ENCODE assay signal across 8 cellular contexts in the genomic region with DNA sequence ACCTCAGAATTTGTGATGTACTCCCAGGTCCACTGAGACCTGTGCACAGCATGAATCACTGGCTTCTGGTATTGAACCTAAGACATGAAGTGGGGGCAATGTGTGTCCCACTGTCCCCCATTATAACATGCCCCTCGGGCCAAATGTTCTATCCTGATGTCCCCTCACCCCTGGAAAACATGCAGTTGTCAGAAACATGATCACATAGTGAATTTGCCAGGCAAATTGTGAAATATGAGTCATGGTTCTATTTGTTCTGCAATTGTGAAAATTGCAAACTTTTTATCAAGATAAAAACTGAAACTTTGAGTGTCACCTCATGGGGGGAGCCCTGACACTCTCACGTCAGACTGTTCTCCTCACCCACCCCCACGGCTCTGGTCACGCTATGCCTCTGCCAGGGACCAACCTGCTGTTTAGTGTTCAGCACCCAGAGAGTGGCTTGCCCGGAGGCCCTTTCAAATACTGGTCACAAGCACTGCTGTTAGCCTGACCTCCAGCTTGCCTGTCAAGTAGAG.
DNase-seq lines count a peak whose midpoint lies in the region; ATAC-seq and TF ChIP-seq lines count a peak whose summit lies in the region.

No MANE protein-coding gene starts in this region.

- no peaks in the 10 kb centered on the region for H3K9me3 Mint-ChIP-seq in activated CD8-positive, alpha-beta T cell treated with anti-CD3 and anti-CD28 coated beads for 36 hours

- intact Hi-C loops in activated CD8-positive, alpha-beta T cell treated with anti-CD3 and anti-CD28 coated beads for 36 hours (cut with micrococcal nuclease), result loop anchor here (5.0 to 10.0 kb wide), 4 partner anchors 83 to 1056 kb away; no protein-coding TSS in a partner anchor

- POLR2A ChIA-PET in activated CD8-positive, alpha-beta T cell treated with anti-CD3 and anti-CD28 coated beads for 36 hours (lab: Charles Lee), result no interaction called here

- H3K27ac Mint-ChIP-seq in activated CD8-positive, alpha-beta T cell treated with anti-CD3 and anti-CD28 coated beads for 36 hours, result no peak overlapping the region

- TF ChIP-seq CTCF in AG10803 (conservative IDR thresholded peaks at IDR 0.05; ENCODE audit: low read length), result no peak
- no peak for TF ChIP-seq CTCF in activated CD8-positive, alpha-beta T cell treated with anti-CD3 and anti-CD28 coated beads for 36 hours (IDR thresholded peaks at IDR 0.05)

- no peaks in the 10 kb centered on the region for H3K36me3 Mint-ChIP-seq in activated CD8-positive, alpha-beta T cell treated with anti-CD3 and anti-CD28 coated beads for 36 hours (ENCODE audit: low read depth)

- DNase-seq in AG10803 (ENCODE audit: low read depth) (peak; percentile 16), myocyte (ENCODE audit: low read depth) (peak; percentile 61), DMS153 treated with DMSO at 0.1 percent for 48 hours (lab: John Stamatoyannopoulos, UW; ENCODE audit: unreplicated experiment) (no peak), middle frontal gyrus (ENCODE audit: extremely low spot score, low spot score) (no peak), HuH-7.5 (ENCODE audit: low spot score) (no peak)
- DNase-seq in activated CD8-positive, alpha-beta T cell treated with anti-CD3 and anti-CD28 coated beads for 36 hours, result peak; percentile 97

- H3K27me3 Mint-ChIP-seq in activated CD8-positive, alpha-beta T cell treated with anti-CD3 and anti-CD28 coated beads for 36 hours, result no peaks in the 10 kb centered on the region

- peak overlapping the region; percentile 2 for H3K4me3 Mint-ChIP-seq in activated CD8-positive, alpha-beta T cell treated with anti-CD3 and anti-CD28 coated beads for 36 hours

- H3K4me3 ChIP-seq in AG10803 (ENCODE audit: low read length), result no peak overlapping the region

- ATAC-seq in GM19438 (IDR thresholded peaks at IDR 0.05; ENCODE audit: low read depth, unreplicated experiment) (peak; percentile 52), HG03432 (IDR thresholded peaks at IDR 0.05; ENCODE audit: unreplicated experiment) (peak; percentile 82)
- peak; percentile 82 for ATAC-seq in activated CD8-positive, alpha-beta T cell treated with anti-CD3 and anti-CD28 coated beads for 36 hours

- CTCF ChIA-PET in activated CD8-positive, alpha-beta T cell treated with anti-CD3 and anti-CD28 coated beads for 36 hours (lab: Charles Lee), result no interaction called here

- peaks cover 49% of the 10 kb centered on the region for H3K4me1 Mint-ChIP-seq in activated CD8-positive, alpha-beta T cell treated with anti-CD3 and anti-CD28 coated beads for 36 hours (ENCODE audit: low read depth)

Comparison
In these comparisons a context has a peak if more than half of its experiments do, and no peak if none do; other contexts are left out.
1. DNase-seq: peak in AG10803 (single experiment), activated CD8-positive, alpha-beta T cell treated with anti-CD3 and anti-CD28 coated beads for 36 hours (single experiment) and myocyte (single experiment); none in DMS153 treated with DMSO at 0.1 percent for 48 hours (single experiment), middle frontal gyrus (single experiment) and HuH-7.5 (single experiment).
2. Peak in every context shown above with its lines, with median percentiles within 50 percentile points of each other: ATAC-seq.